ENCODE assay signal across 12 cellular contexts in the genomic region with DNA sequence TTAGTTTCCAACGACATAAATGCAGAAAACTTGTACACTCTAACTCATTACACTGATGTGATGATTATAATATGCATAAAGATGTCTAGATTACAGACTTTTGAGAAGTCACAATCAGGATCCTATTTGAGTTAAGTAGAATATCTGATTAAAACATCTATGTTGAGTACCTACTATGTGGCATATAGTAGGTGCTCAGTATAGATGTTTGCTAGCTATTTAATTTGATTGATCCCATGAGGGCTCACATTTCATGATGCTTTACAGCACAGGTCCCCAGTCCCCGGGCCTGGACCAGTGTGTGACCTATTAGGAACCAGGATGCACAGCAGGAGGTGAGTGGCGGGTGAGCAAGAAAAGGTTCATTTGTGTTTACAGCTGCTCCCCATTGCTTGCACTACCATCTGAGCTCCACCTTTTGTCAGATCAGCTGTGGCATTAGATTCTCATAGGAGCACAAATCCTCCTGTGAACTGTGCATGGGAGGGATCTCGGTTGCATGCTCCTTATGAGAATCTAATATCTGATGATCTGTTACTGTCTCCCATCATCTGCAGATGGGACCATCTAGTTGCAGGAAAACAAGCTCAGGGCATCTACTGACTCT. TPM values are rescaled to one million over a fixed set of nuclear protein-coding genes. Genes with fewer than 3 reads are reported as not detected.
DNase-seq lines count a peak whose midpoint lies in the region; ATAC-seq and TF ChIP-seq lines count a peak whose summit lies in the region.
"Had no signal": no experiment of that assay in that cellular context is flagged by ENCODE, and none has a peak within 500 bp of the region (broad histone marks: within the 10 kb centered on the region; RNA-seq: fewer than 3 reads in every experiment).

No MANE protein-coding gene starts in this region.

- H4K20me1 ChIP-seq in DND-41 (ENCODE audit: insufficient read depth, low read length) (no peaks in the 10 kb centered on the region), osteoblast (ENCODE audit: insufficient read depth, low read length) (no peaks in the 10 kb centered on the region)

- ATAC-seq in DND-41 (ENCODE audit: insufficient read depth, low read depth) (peak; percentile 47), GM19467 (IDR thresholded peaks at IDR 0.05; ENCODE audit: unreplicated experiment) (no peak)

- H3K4me3 ChIP-seq in DND-41 (ENCODE audit: low read depth in 1 of 2, low read length in 2 of 2) (no peak overlapping the region), osteoblast (ENCODE audit: insufficient read depth, low read length) (no peak overlapping the region), tibial nerve (no peak overlapping the region)

- TF ChIP-seq EP300 in tibial nerve (IDR thresholded peaks at IDR 0.05), result no peak

- TF ChIP-seq CTCF in DND-41 (IDR thresholded peaks at IDR 0.05; ENCODE audit: borderline replicate concordance, extremely low read depth, low read length, poor library complexity, severe bottlenecking) (no peak), osteoblast (IDR thresholded peaks at IDR 0.05; ENCODE audit: extremely low read depth, low read depth, low read length) (no peak), tibial nerve (IDR thresholded peaks at IDR 0.05) (no peak)

- peaks cover 24% of the 10 kb centered on the region for H3K4me1 ChIP-seq in DND-41 (ENCODE audit: insufficient read depth, low read length)
- peaks cover 52% of the 10 kb centered on the region for H3K4me1 ChIP-seq in osteoblast (ENCODE audit: insufficient read depth, low read length)
- H3K4me1 ChIP-seq in tibial nerve, result peaks cover 0 to 31% (median 9%) of the 10 kb centered on the region in 4 donors

- H2AFZ ChIP-seq in DND-41 (ENCODE audit: low read depth, low read length), result peak overlapping the region; percentile 9; the same call in 1 of the 2 replicates
- no peak overlapping the region for H2AFZ ChIP-seq in osteoblast (ENCODE audit: low read length)

- peak overlapping the region; percentile 47 for H3K4me2 ChIP-seq in DND-41 (ENCODE audit: insufficient read depth, low read length)
- H3K4me2 ChIP-seq in osteoblast (ENCODE audit: insufficient read depth, low read length), result peak overlapping the region; percentile 49

- H3K79me2 ChIP-seq in DND-41 (ENCODE audit: insufficient read depth, low read length) (no peaks in the 10 kb centered on the region), osteoblast (ENCODE audit: insufficient read depth, low read length) (no peaks in the 10 kb centered on the region)

- DNase-seq in DND-41 (peak; percentile 9), NCI-H146 (lab: John Stamatoyannopoulos, UW) (peak; percentile 75), UCSD-AML1 (lab: John Stamatoyannopoulos, UW; ENCODE audit: unreplicated experiment) (peak; percentile 9), osteoblast (ENCODE audit: insufficient read length, low spot score, missing footprints) (no peak), tibial nerve (ENCODE audit: low spot score in 2 of 2) (no peak), NCI-H446 treated with DMSO at 0.1 percent for 48 hours (lab: John Stamatoyannopoulos, UW) (no peak)
- DNase-seq: activated CD4-positive, alpha-beta memory T cell treated with anti-CD3 and anti-CD28 coated beads for 36 hours; activated T-cell treated with anti-CD3 and anti-CD28 coated beads, Interleukin-2, amount 50 U/mL, for 48 hours; NCI-H187; NCI-H510A treated with DMSO at 0.1 percent for 48 hours; stimulated activated CD4-positive, alpha-beta T cell treated with anti-CD3 and anti-CD28 coated beads, Interleukin-2, amount 100 ng/mL, for 24 hours had no signal

- H3K9me3 ChIP-seq in DND-41 (ENCODE audit: insufficient read depth, low read length, severe bottlenecking), result no peaks in the 10 kb centered on the region
- H3K9me3 ChIP-seq in osteoblast (ENCODE audit: low read depth, low read length), result no peaks in the 10 kb centered on the region
- H3K9me3 ChIP-seq in tibial nerve, result no peaks in the 10 kb centered on the region

- no peak for TF ChIP-seq POLR2A in tibial nerve (IDR thresholded peaks at IDR 0.05)

- no peaks in the 10 kb centered on the region for H3K36me3 ChIP-seq in DND-41 (ENCODE audit: insufficient read depth, low read length)
- H3K36me3 ChIP-seq in osteoblast (ENCODE audit: insufficient read depth, low read length), result no peaks in the 10 kb centered on the region
- H3K36me3 ChIP-seq in tibial nerve, result no peaks in the 10 kb centered on the region

- H3K27me3 ChIP-seq in DND-41 (ENCODE audit: insufficient read depth, low read length, poor library complexity), result no peaks in the 10 kb centered on the region
- no peaks in the 10 kb centered on the region for H3K27me3 ChIP-seq in osteoblast (ENCODE audit: insufficient read depth, low read length)
- H3K27me3 ChIP-seq in tibial nerve, result no peaks in the 10 kb centered on the region

- H3K9ac ChIP-seq in DND-41 (ENCODE audit: low read depth, low read length), result 0 out of 2 replicates have a peak overlapping the region, but pooled peaks have one; percentile 2

- WGBS in tibial nerve, 2 donors, result 88 to 98% methylated on average over 4 of the region's 4 CpGs

- H3K27ac ChIP-seq in DND-41 (ENCODE audit: low read length) (peak overlapping the region; percentile 77), osteoblast (ENCODE audit: low read depth, low read length) (peak overlapping the region; percentile 59), tibial nerve (no peak overlapping the region)

RNA-seq across cellular contexts. Expression of gene CXCL8, which starts 33.0 kb away (rescaled TPM):
- total RNA-seq in osteoblast (1.5 and 5.8 TPM in 2 replicates), tibial nerve (10 to 100 TPM in 1 of 4 donors, 1 to 10 TPM in 1, under 1 TPM in 2; 0.22 to 10.8 (median 1.3) TPM)

Comparison
In these comparisons a context has a peak if more than half of its experiments do, and no peak if none do; other contexts are left out.
1. DNase-seq: peak in DND-41 (single experiment), NCI-H146 (single experiment) and UCSD-AML1 (single experiment); none in osteoblast (single experiment), tibial nerve (0 of 2) and NCI-H446 treated with DMSO at 0.1 percent for 48 hours (single experiment).
2. H3K27ac ChIP-seq: peak in DND-41 (single experiment) and osteoblast (single experiment); none in tibial nerve (0 of 4).